Comparison of ENCODE assay signal across 7 cellular contexts in genomic region chr10:63713191-63714144, GRCh38.
DNase-seq lines count a peak whose midpoint lies in the region; ATAC-seq and TF ChIP-seq lines count a peak whose summit lies in the region.

No MANE protein-coding gene starts in this region.

- H3K4me3 Mint-ChIP-seq in stimulated activated effector memory CD8-positive, alpha-beta T cell treated with anti-CD3 and anti-CD28 coated beads, Interleukin-12 subunit alpha, Interleukin-12 subunit beta, amount 100 ng/mL, for 72 hours = no peak overlapping the region

- H3K9me3 Mint-ChIP-seq in stimulated activated effector memory CD8-positive, alpha-beta T cell treated with anti-CD3 and anti-CD28 coated beads, Interleukin-12 subunit alpha, Interleukin-12 subunit beta, amount 100 ng/mL, for 72 hours = no peaks in the 10 kb centered on the region

- H3K27me3 ChIP-seq in iPS-20b (ENCODE audit: insufficient read depth, low read length) = no peaks in the 10 kb centered on the region

- peak overlapping the region; percentile 95 for H3K27ac ChIP-seq in iPS-20b (ENCODE audit: low read length)

- no peak for ATAC-seq in stimulated activated effector memory CD8-positive, alpha-beta T cell treated with anti-CD3 and anti-CD28 coated beads, Interleukin-12 subunit alpha, Interleukin-12 subunit beta, amount 100 ng/mL, for 72 hours
- no peak for ATAC-seq in activated CD4-positive, CD25-positive, alpha-beta regulatory T cell treated with anti-CD3 and anti-CD28 coated beads, Interleukin-2, amount 50 U/mL, for 24 hours

- TF ChIP-seq CTCF in astrocyte of the cerebellum (IDR thresholded peaks at IDR 0.05; ENCODE audit: low read depth, low read length, missing control alignments) = no peak

- H3K36me3 ChIP-seq in iPS-20b (ENCODE audit: insufficient read depth, low read depth, low read length) = no peaks in the 10 kb centered on the region

- H3K4me3 ChIP-seq in astrocyte of the cerebellum (ENCODE audit: low read depth, low read length) = no peak overlapping the region
- peak overlapping the region; percentile 62 for H3K4me3 ChIP-seq in iPS-20b (ENCODE audit: low read length)

- H3K36me3 Mint-ChIP-seq in stimulated activated effector memory CD8-positive, alpha-beta T cell treated with anti-CD3 and anti-CD28 coated beads, Interleukin-12 subunit alpha, Interleukin-12 subunit beta, amount 100 ng/mL, for 72 hours = no peaks in the 10 kb centered on the region

- in situ Hi-C loops in astrocyte of the cerebellum (cut with HindIII; ENCODE audit: low sequenced_read_pairs) = loop anchor here (5.0 to 25.0 kb wide), 2 partner anchors 226 to 506 kb away; no protein-coding TSS in a partner anchor

- H3K4me1 ChIP-seq in iPS-20b (ENCODE audit: insufficient read depth, low read length) = peaks cover 45% of the 10 kb centered on the region

- peaks cover 15% of the 10 kb centered on the region for H3K4me1 Mint-ChIP-seq in stimulated activated effector memory CD8-positive, alpha-beta T cell treated with anti-CD3 and anti-CD28 coated beads, Interleukin-12 subunit alpha, Interleukin-12 subunit beta, amount 100 ng/mL, for 72 hours

- DNase-seq in NCI-H1092 (lab: John Stamatoyannopoulos, UW) = peak; percentile 71
- DNase-seq in astrocyte of the cerebellum (ENCODE audit: low read depth) = peak; percentile 97
- no peak for DNase-seq in stimulated activated effector memory CD8-positive, alpha-beta T cell treated with anti-CD3 and anti-CD28 coated beads, Interleukin-12 subunit alpha, Interleukin-12 subunit beta, amount 100 ng/mL, for 72 hours (ENCODE audit: low spot score in 2 of 2)
- no peak for DNase-seq in activated T-cell treated with anti-CD3 and anti-CD28 coated beads, Interleukin-2, amount 50 U/mL, for 48 hours
- DNase-seq in SIG-M5 treated with dmso at 0.1 percent for 504 hours (lab: John Stamatoyannopoulos, UW; ENCODE audit: unreplicated experiment) = no peak

- H3K9ac ChIP-seq in iPS-20b (ENCODE audit: low read depth, low read length) = peak overlapping the region; percentile 77; the same call in 1 of the 2 replicates

- H3K9me3 ChIP-seq in iPS-20b (ENCODE audit: insufficient read depth, low read depth, low read length) = no peaks in the 10 kb centered on the region

- peak overlapping the region; percentile 20 for H3K27ac Mint-ChIP-seq in stimulated activated effector memory CD8-positive, alpha-beta T cell treated with anti-CD3 and anti-CD28 coated beads, Interleukin-12 subunit alpha, Interleukin-12 subunit beta, amount 100 ng/mL, for 72 hours

Comparison
In these comparisons a context has a peak if more than half of its experiments do, and no peak if none do; other contexts are left out.
1. DNase-seq: peak in NCI-H1092 (single experiment) and astrocyte of the cerebellum (single experiment); none in stimulated activated effector memory CD8-positive, alpha-beta T cell treated with anti-CD3 and anti-CD28 coated beads, Interleukin-12 subunit alpha, Interleukin-12 subunit beta, amount 100 ng/mL, for 72 hours (0 of 2), activated T-cell treated with anti-CD3 and anti-CD28 coated beads, Interleukin-2, amount 50 U/mL, for 48 hours (0 of 2) and SIG-M5 treated with dmso at 0.1 percent for 504 hours (single experiment).